8 cellular contexts compared by ENCODE assay signal in genomic region chr9:70392189-70392588, GRCh38. TPM values are rescaled to one million over a fixed set of nuclear protein-coding genes. Genes with fewer than 3 reads are reported as not detected.
A peak's percentile ranks its signal among the peaks of the same experiment; 100 is the strongest.
DNase-seq lines count a peak whose midpoint lies in the region; ATAC-seq, FAIRE-seq and TF ChIP-seq lines count a peak whose summit lies in the region.

No MANE protein-coding gene starts in this region.

- no peak overlapping the region for H3K4me3 ChIP-seq in DND-41 (ENCODE audit: low read depth in 1 of 2, low read length in 2 of 2)
- no peak overlapping the region for H3K4me3 ChIP-seq in KMS-11 (IDR thresholded peaks at IDR 0.05; ENCODE audit: insufficient read depth, low read depth, low read length)
- H3K4me3 ChIP-seq in K562 = no peak overlapping the region
- no peak overlapping the region for H3K4me3 ChIP-seq in naive thymus-derived CD4-positive, alpha-beta T cell (ENCODE audit: low read length)
- H3K4me3 ChIP-seq in esophagus squamous epithelium = no peak overlapping the region

- no peaks in the 10 kb centered on the region for H3K27me3 ChIP-seq in DND-41 (ENCODE audit: insufficient read depth, low read length, poor library complexity)
- H3K27me3 ChIP-seq in KMS-11 (ENCODE audit: insufficient read depth, low read depth) = no peaks in the 10 kb centered on the region
- H3K27me3 ChIP-seq in K562 (ENCODE audit: control insufficient read depth in 2 of 2, insufficient read depth in 2 of 2, low read length in 2 of 2) = no peaks in the 10 kb centered on the region
- H3K27me3 ChIP-seq in naive thymus-derived CD4-positive, alpha-beta T cell (ENCODE audit: control insufficient read depth in 2 of 2, insufficient read depth in 2 of 2, low read length in 2 of 2) = no peaks in the 10 kb centered on the region
- H3K27me3 ChIP-seq in esophagus squamous epithelium = no peaks in the 10 kb centered on the region

- H3K4me2 ChIP-seq in DND-41 (ENCODE audit: insufficient read depth, low read length) = no peak overlapping the region
- H3K4me2 ChIP-seq in KMS-11 = no peak overlapping the region
- H3K4me2 ChIP-seq in K562 (ENCODE audit: insufficient read depth, low read length) = no peak overlapping the region

- H3K9me3 Mint-ChIP-seq in naive thymus-derived CD4-positive, alpha-beta T cell = no peaks in the 10 kb centered on the region
- no peaks in the 10 kb centered on the region for H3K9me3 Mint-ChIP-seq in activated T-helper 2 cell treated with anti-CD3 and anti-CD28 coated beads, Interferon-gamma antibody, Interleukin-2, Interleukin-4, amounts not matched to agents 10 μg/mL and 5 μg/mL and 100 μg/mL, durations not matched to agents 14 hours and 24 hours and 36 hours

- H3K27ac Mint-ChIP-seq in naive thymus-derived CD4-positive, alpha-beta T cell = peak overlapping the region in 5 of 9 donors; percentile 4 to 76 (median 41)
- no peak overlapping the region for H3K27ac Mint-ChIP-seq in activated T-helper 2 cell treated with anti-CD3 and anti-CD28 coated beads, Interferon-gamma antibody, Interleukin-2, Interleukin-4, amounts not matched to agents 10 μg/mL and 5 μg/mL and 100 μg/mL, durations not matched to agents 14 hours and 24 hours and 36 hours

- H3K9me1 ChIP-seq in K562 (ENCODE audit: control insufficient read depth, insufficient read depth, low read length) = no peaks in the 10 kb centered on the region

- no TSS peak for BruUV-seq in K562 (replicated peaks; lab: Mats Ljungman, UMichigan)

- TF ChIP-seq CTCF in DND-41 (IDR thresholded peaks at IDR 0.05; ENCODE audit: borderline replicate concordance, extremely low read depth, low read length, poor library complexity, severe bottlenecking) (peak; percentile 43), KMS-11 (conservative IDR thresholded peaks at IDR 0.05; ENCODE audit: low read depth, low read length) (peak; percentile 31; the same call in 1 of the 2 replicates), K562 (IDR thresholded peaks at IDR 0.05 in 2 of 3, conservative IDR thresholded peaks at IDR 0.05 in 1 of 3; ENCODE audit: insufficient read depth in 2 of 3, low read depth in 1 of 3, low read length in 3 of 3) (peak in 1 of 3 experiments; percentile 32; a peak in 2 of 6 replicates), esophagus squamous epithelium (IDR thresholded peaks at IDR 0.05) (peak in 1 of 6 experiments; percentile 18)

- no peak for DNase-seq in DND-41
- no peak for DNase-seq in K562 (ENCODE audit: extremely low read depth in 1 of 4, low spot score in 3 of 4)
- DNase-seq in naive thymus-derived CD4-positive, alpha-beta T cell = no peak
- no peak for DNase-seq in activated T-helper 2 cell treated with anti-CD3 and anti-CD28 coated beads, Interferon-gamma antibody, Interleukin-2, Interleukin-4, amounts not matched to agents 10 μg/mL and 5 μg/mL and 100 μg/mL, durations not matched to agents 14 hours and 24 hours and 36 hours (ENCODE audit: low spot score)
- DNase-seq in KG1 (lab: John Stamatoyannopoulos, UW) = no peak
- no peak for DNase-seq in esophagus squamous epithelium (lab: John Stamatoyannopoulos, UW)

- no peaks in the 10 kb centered on the region for H4K20me1 ChIP-seq in DND-41 (ENCODE audit: insufficient read depth, low read length)
- H4K20me1 ChIP-seq in KMS-11 (ENCODE audit: insufficient read depth) = no peaks in the 10 kb centered on the region
- peaks cover 29% of the 10 kb centered on the region for H4K20me1 ChIP-seq in K562 (replicated peaks; ENCODE audit: control insufficient read depth, insufficient read depth, low read length)

- no peak for TF ChIP-seq EP300 in K562 (IDR thresholded peaks at IDR 0.05; ENCODE audit: low read length)

- H2AFZ ChIP-seq in DND-41 (ENCODE audit: low read depth, low read length) = no peak overlapping the region
- H2AFZ ChIP-seq in KMS-11 (ENCODE audit: low read depth) = no peak overlapping the region
- H2AFZ ChIP-seq in K562 (ENCODE audit: low read depth, low read length) = no peak overlapping the region

- intact Hi-C loops in K562 (cut with micrococcal nuclease) = no loop called here
- intact Hi-C loops in naive thymus-derived CD4-positive, alpha-beta T cell (cut with micrococcal nuclease) = loop anchor here (1.0 to 5.0 kb wide), 4 partner anchors 19 to 210 kb away; no protein-coding TSS in a partner anchor
- intact Hi-C loops in activated T-helper 2 cell treated with anti-CD3 and anti-CD28 coated beads, Interferon-gamma antibody, Interleukin-2, Interleukin-4, amounts not matched to agents 10 μg/mL and 5 μg/mL and 100 μg/mL, durations not matched to agents 14 hours and 24 hours and 36 hours (cut with micrococcal nuclease) = loop anchor here (5.0 kb wide), 1 partner anchor 50 kb away; no protein-coding TSS in a partner anchor
- intact Hi-C loops in esophagus squamous epithelium (cut with DNase I) = loop anchor here (10.0 kb wide), 1 partner anchor 47 kb away; no protein-coding TSS in a partner anchor

- H3K9ac ChIP-seq in DND-41 (ENCODE audit: low read depth, low read length) (no peak overlapping the region), KMS-11 (no peak overlapping the region), K562 (ENCODE audit: insufficient read depth in 1 of 2, low read depth in 2 of 2, low read length in 2 of 2) (no peak overlapping the region)

- H3K27ac ChIP-seq in DND-41 (ENCODE audit: low read length) = no peak overlapping the region
- no peak overlapping the region for H3K27ac ChIP-seq in KMS-11
- no peak overlapping the region for H3K27ac ChIP-seq in K562 (ENCODE audit: extremely low read depth, low read depth, low read length)
- H3K27ac ChIP-seq in naive thymus-derived CD4-positive, alpha-beta T cell (ENCODE audit: low read depth, low read length) = no peak overlapping the region
- H3K27ac ChIP-seq in esophagus squamous epithelium = no peak overlapping the region

- peak overlapping the region in 8 of 10 donors; percentile 20 to 72 (median 46) for H3K4me3 Mint-ChIP-seq in naive thymus-derived CD4-positive, alpha-beta T cell
- no peak overlapping the region for H3K4me3 Mint-ChIP-seq in activated T-helper 2 cell treated with anti-CD3 and anti-CD28 coated beads, Interferon-gamma antibody, Interleukin-2, Interleukin-4, amounts not matched to agents 10 μg/mL and 5 μg/mL and 100 μg/mL, durations not matched to agents 14 hours and 24 hours and 36 hours (ENCODE audit: low read depth)

- 47% methylated on average over 2 of the region's 2 CpGs for WGBS in K562 (ENCODE audit: insufficient coverage, low coverage, missing lambda C conversion rate)
- WGBS in esophagus squamous epithelium, 2 donors = 68 to 74% methylated on average over 2 of the region's 2 CpGs

- H3K27me3 Mint-ChIP-seq in naive thymus-derived CD4-positive, alpha-beta T cell = no peaks in the 10 kb centered on the region
- no peaks in the 10 kb centered on the region for H3K27me3 Mint-ChIP-seq in activated T-helper 2 cell treated with anti-CD3 and anti-CD28 coated beads, Interferon-gamma antibody, Interleukin-2, Interleukin-4, amounts not matched to agents 10 μg/mL and 5 μg/mL and 100 μg/mL, durations not matched to agents 14 hours and 24 hours and 36 hours (ENCODE audit: low read depth)

- H3K36me3 Mint-ChIP-seq in naive thymus-derived CD4-positive, alpha-beta T cell = peaks cover 6 to 19% (median 12%) of the 10 kb centered on the region in 5 donors
- peaks cover 16% of the 10 kb centered on the region for H3K36me3 Mint-ChIP-seq in activated T-helper 2 cell treated with anti-CD3 and anti-CD28 coated beads, Interferon-gamma antibody, Interleukin-2, Interleukin-4, amounts not matched to agents 10 μg/mL and 5 μg/mL and 100 μg/mL, durations not matched to agents 14 hours and 24 hours and 36 hours (ENCODE audit: low read depth)

- peaks cover 48 to 98% (median 88%) of the 10 kb centered on the region in 7 donors for H3K4me1 Mint-ChIP-seq in naive thymus-derived CD4-positive, alpha-beta T cell
- peaks cover 29% of the 10 kb centered on the region for H3K4me1 Mint-ChIP-seq in activated T-helper 2 cell treated with anti-CD3 and anti-CD28 coated beads, Interferon-gamma antibody, Interleukin-2, Interleukin-4, amounts not matched to agents 10 μg/mL and 5 μg/mL and 100 μg/mL, durations not matched to agents 14 hours and 24 hours and 36 hours (ENCODE audit: low read depth)

- H3K4me1 ChIP-seq in DND-41 (ENCODE audit: insufficient read depth, low read length) (no peaks in the 10 kb centered on the region), KMS-11 (ENCODE audit: low read depth, poor library complexity, severe bottlenecking) (no peaks in the 10 kb centered on the region), K562 (replicated peaks in 1 of 2; ENCODE audit: control insufficient read depth in 2 of 2, insufficient read depth in 2 of 2, low read length in 2 of 2) (no peaks in the 10 kb centered on the region; a peak in 2 of 5 replicates), esophagus squamous epithelium (peaks cover 10 to 69% (median 46%) of the 10 kb centered on the region in 3 donors)
- H3K4me1 ChIP-seq in naive thymus-derived CD4-positive, alpha-beta T cell (ENCODE audit: control insufficient read depth in 2 of 2, insufficient read depth in 2 of 2, low read length in 2 of 2) = peaks cover 13 to 64% of the 10 kb centered on the region in 2 donors

- H3K9me3 ChIP-seq in DND-41 (ENCODE audit: insufficient read depth, low read length, severe bottlenecking) (no peaks in the 10 kb centered on the region), K562 (replicated peaks; ENCODE audit: control insufficient read depth, insufficient read depth, low read depth, low read length) (no peaks in the 10 kb centered on the region), esophagus squamous epithelium (no peaks in the 10 kb centered on the region)
- no peaks in the 10 kb centered on the region for H3K9me3 ChIP-seq in naive thymus-derived CD4-positive, alpha-beta T cell (ENCODE audit: control insufficient read depth in 2 of 3, low read length in 3 of 3)

- H3K36me3 ChIP-seq in DND-41 (ENCODE audit: insufficient read depth, low read length) (no peaks in the 10 kb centered on the region), KMS-11 (ENCODE audit: insufficient read depth) (no peaks in the 10 kb centered on the region), K562 (ENCODE audit: control insufficient read depth, insufficient read depth, low read length) (0 out of 3 replicates have a peak, but pooled peaks cover 7% of the 10 kb centered on the region), esophagus squamous epithelium (peaks cover 0 to 11% (median 0%) of the 10 kb centered on the region in 3 donors)
- H3K36me3 ChIP-seq in naive thymus-derived CD4-positive, alpha-beta T cell (ENCODE audit: control insufficient read depth in 2 of 3, insufficient read depth in 3 of 3, low read length in 3 of 3) = peaks cover 0 to 4% (median 0%) of the 10 kb centered on the region in 3 experiments

- in situ Hi-C loops in K562 (cut with MboI) = no loop called here

- no peak for TF ChIP-seq RAD21 in K562 (CRISPR knock-in tag; conservative IDR thresholded peaks at IDR 0.05 in 1 of 2, IDR thresholded peaks at IDR 0.05 in 1 of 2)

- H3K79me2 ChIP-seq in DND-41 (ENCODE audit: insufficient read depth, low read length) (no peaks in the 10 kb centered on the region), KMS-11 (ENCODE audit: insufficient read depth, low read depth) (peaks cover 34% of the 10 kb centered on the region), K562 (ENCODE audit: control insufficient read depth, insufficient read depth, low read length) (peaks cover 82% of the 10 kb centered on the region)

- FAIRE-seq in K562 (lab: Jason Lieb, UNC) = no peak

- POLR2A ChIA-PET in K562 (lab: Yijun Ruan, JAX) = interaction anchor here (0.7 kb wide), 1 partner anchor 311 kb away, joined by 3 read pairs; no protein-coding TSS in a partner anchor
- POLR2A ChIA-PET in naive thymus-derived CD4-positive, alpha-beta T cell (lab: Charles Lee) = interaction anchor here (0.7 to 4.0 kb wide), 6 partner anchors 10 to 28 kb away, joined by 3 to 40 read pairs (median 10); partner anchors contain the start of gene KLF9

- 0 out of 3 replicates have a peak, but pooled peaks have one; percentile 49 for ATAC-seq in DND-41 (ENCODE audit: insufficient read depth, low read depth)
- ATAC-seq in K562 = peak; percentile 69
- peak; percentile 64 for ATAC-seq in naive thymus-derived CD4-positive, alpha-beta T cell
- no peak for ATAC-seq in HG02885 (IDR thresholded peaks at IDR 0.05; ENCODE audit: poor library complexity, unreplicated experiment)

- CTCF ChIA-PET in K562 (lab: Yijun Ruan, JAX; ENCODE audit: low intra/inter-chr PET ratio) = no interaction called here
- CTCF ChIA-PET in naive thymus-derived CD4-positive, alpha-beta T cell (lab: Charles Lee) = interaction anchor here (0.6 to 2.3 kb wide), 6 partner anchors 12 to 1514 kb away, joined by 3 to 8 read pairs (median 3); no protein-coding TSS in a partner anchor

- no peak for TF ChIP-seq POLR2A in K562 (conservative IDR thresholded peaks at IDR 0.05)
- TF ChIP-seq POLR2A in esophagus squamous epithelium (IDR thresholded peaks at IDR 0.05) = no peak

RNA-seq across cellular contexts. Expression of gene KLF9, which starts 22.3 kb away (rescaled TPM):
- 3.9 and 5.8 TPM in 2 replicates for total RNA-seq in K562 (2011; cell fraction: chromatin; rRNA removed; ENCODE audit: low replicate concordance)
- total RNA-seq in K562 (2011; cell fraction: nucleolus; rRNA removed) = 4.7 and 6.2 TPM in 2 replicates
- total RNA-seq in K562 (2011; cell fraction: nucleoplasm; rRNA removed) = 5.8 and 8.8 TPM in 2 replicates
- total RNA-seq in K562 (2014; rRNA removed) (8.5 and 9.7 TPM in 2 replicates), K562 (2014; rRNA removed; fragmentation: Illumina TruSeq; extraction: Trizol) (7.3 and 8.8 TPM in 2 replicates), K562 (2015; rRNA removed; fragmentation: Illumina TruSeq; extraction: Trizol) (4.7 and 4.8 TPM in 2 replicates), K562 (2021) (9.8 and 11.9 TPM in 2 replicates), esophagus squamous epithelium (10 to 100 TPM; 13.7 to 71.0 (median 17.3) TPM)
- polyA plus RNA-seq in K562 (2011; rRNA removed) (6.2 and 6.9 TPM in 2 replicates), K562 (2014; fragmentation: Illumina TruSeq; extraction: Trizol) (9.6 and 10.1 TPM in 2 replicates), K562 (2014; fragmentation: Nextera tagmentation; extraction: Ambion mirVana) (1 to 10 TPM; 3.3 to 4.8 TPM), K562 (2014; rRNA removed) (6.5 and 6.9 TPM in 2 replicates)
- polyA plus RNA-seq in K562 (2011; cell fraction: cytosol; rRNA removed) = 3.8 and 3.9 TPM in 2 replicates
- polyA plus RNA-seq in K562 (2011; cell fraction: nucleus; rRNA removed) = 2.6 and 2.7 TPM in 2 replicates
- polyA plus RNA-seq in K562 (2012) = 5.6 and 7.2 TPM in 2 replicates
- 6.8 and 8.0 TPM in 2 replicates for polyA minus RNA-seq in K562 (2011; rRNA and poly(A)+ RNA removed)
- polyA minus RNA-seq in K562 (2011; cell fraction: cytosol; rRNA and poly(A)+ RNA removed) = 4.5 and 5.0 TPM in 2 replicates
- 3.4 and 4.4 TPM in 2 replicates for polyA minus RNA-seq in K562 (2011; cell fraction: nucleus; rRNA and poly(A)+ RNA removed)
- 10 to 100 TPM; 12.6 to 96.7 (median 23.3) TPM for total RNA-seq in naive thymus-derived CD4-positive, alpha-beta T cell
- polyA plus RNA-seq in naive thymus-derived CD4-positive, alpha-beta T cell = 1 to 10 TPM; 2.3 to 3.5 TPM
- 13.5 and 13.7 TPM in 2 replicates for total RNA-seq in activated T-helper 2 cell treated with anti-CD3 and anti-CD28 coated beads, Interferon-gamma antibody, Interleukin-2, Interleukin-4, amounts not matched to agents 10 μg/mL and 5 μg/mL and 100 μg/mL, durations not matched to agents 14 hours and 24 hours and 36 hours
